In genomic region chr3:14430706-14431470, GRCh38 we compare ENCODE assay signal across 9 cellular contexts. TPM values are rescaled to one million over a fixed set of nuclear protein-coding genes. Genes with fewer than 3 reads are reported as not detected.
DNase-seq lines count a peak whose midpoint lies in the region; ATAC-seq, FAIRE-seq and TF ChIP-seq lines count a peak whose summit lies in the region.
"Had no signal": no experiment of that assay in that cellular context is flagged by ENCODE, and none has a peak within 500 bp of the region (broad histone marks: within the 10 kb centered on the region; RNA-seq: fewer than 3 reads in every experiment).

No MANE protein-coding gene starts in this region.

- H3K36me3 Mint-ChIP-seq in T-helper 17 cell (ENCODE audit: low read depth) = no peaks in the 10 kb centered on the region

- H3K4me2 ChIP-seq in SK-N-SH = peak overlapping the region; percentile 62; the same call in 1 of the 2 replicates

- H3K36me3 ChIP-seq in SK-N-SH (replicated peaks in 1 of 2; ENCODE audit: control insufficient read depth in 1 of 2, insufficient read depth in 2 of 2, low read length in 1 of 2) (peaks cover 0 to 8% of the 10 kb centered on the region in 2 experiments), kidney (ENCODE audit: control insufficient read depth in 1 of 2, insufficient read depth in 2 of 2, low read length in 2 of 2) (no peaks in the 10 kb centered on the region), stomach (no peaks in the 10 kb centered on the region)

- H3K9me3 ChIP-seq in SK-N-SH = no peaks in the 10 kb centered on the region
- no peaks in the 10 kb centered on the region for H3K9me3 ChIP-seq in T-helper 17 cell (ENCODE audit: control insufficient read depth, low read length, poor library complexity, severe bottlenecking)
- no peaks in the 10 kb centered on the region for H3K9me3 ChIP-seq in kidney (ENCODE audit: control insufficient read depth in 1 of 2, low read length in 2 of 2)
- H3K9me3 ChIP-seq in stomach = no peaks in the 10 kb centered on the region

- no peaks in the 10 kb centered on the region for H3K27me3 ChIP-seq in SK-N-SH (ENCODE audit: insufficient read depth)
- no peaks in the 10 kb centered on the region for H3K27me3 ChIP-seq in stomach

- H3K4me3 Mint-ChIP-seq in T-helper 17 cell = peak overlapping the region; percentile 88

- H3K27ac Mint-ChIP-seq in T-helper 17 cell = peak overlapping the region; percentile 100

- H4K20me1 ChIP-seq in SK-N-SH (ENCODE audit: insufficient read depth) = no peaks in the 10 kb centered on the region; the same call in 1 of the 2 replicates

- TF ChIP-seq CTCF in SK-N-SH (IDR thresholded peaks at IDR 0.05) = no peak
- no peak for TF ChIP-seq CTCF in kidney (IDR thresholded peaks at IDR 0.05; ENCODE audit: borderline replicate concordance, extremely low read depth, insufficient read depth)
- no peak for TF ChIP-seq CTCF in stomach (IDR thresholded peaks at IDR 0.05)

- H3K9me2 ChIP-seq in SK-N-SH = no peaks in the 10 kb centered on the region

- POLR2A ChIA-PET in SK-N-SH (lab: Yijun Ruan, JAX) = no interaction called here

- H3K27me3 Mint-ChIP-seq in T-helper 17 cell = no peaks in the 10 kb centered on the region

- H3K9ac ChIP-seq in SK-N-SH (peak overlapping the region; percentile 44; the same call in 1 of the 2 replicates), kidney (ENCODE audit: low read length in 2 of 2) (peak overlapping the region in 1 of 2 donors; percentile 80)

- no peak overlapping the region for H3K4me3 ChIP-seq in SK-N-SH (ENCODE audit: low read depth in 2 of 2, low read length in 1 of 2)
- H3K4me3 ChIP-seq in kidney (ENCODE audit: low read length in 2 of 2) = no peak overlapping the region
- peak overlapping the region in 1 of 4 donors; percentile 7 for H3K4me3 ChIP-seq in stomach

- ATAC-seq in SK-N-SH treated with all-trans-retinoic acid at 6 μM for 48 hours (no peak), T-helper 17 cell (no peak), GM21619 (IDR thresholded peaks at IDR 0.05; ENCODE audit: unreplicated experiment) (no peak)

- DNase-seq in SK-N-SH (no peak), T-helper 17 cell (no peak), kidney (no peak), stomach (no peak), NCI-H2081 treated with DMSO at 0.1 percent for 48 hours (lab: John Stamatoyannopoulos, UW) (no peak), NCI-H2029 (lab: John Stamatoyannopoulos, UW) (no peak)

- no peak for TF ChIP-seq POLR2A in stomach (IDR thresholded peaks at IDR 0.05)

- intact Hi-C loops in kidney (cut with DNase I) = no loop called here
- intact Hi-C loops in stomach (cut with DNase I; ENCODE audit: low total_unique reads) = no loop called here

- 85% methylated on average over 8 of the region's 12 CpGs for WGBS in SK-N-SH (ENCODE audit: low lambda C conversion rate)
- WGBS in stomach, 5 donors = 79 to 84% (median 81%) methylated on average over 12 of the region's 12 CpGs

- TF ChIP-seq EP300 in SK-N-SH (IDR thresholded peaks at IDR 0.05; ENCODE audit: borderline replicate concordance in 1 of 2, low read depth in 1 of 2, low read length in 1 of 2) = no peak
- TF ChIP-seq EP300 in stomach (IDR thresholded peaks at IDR 0.05) = no peak

- CTCF ChIA-PET in SK-N-SH (lab: Yijun Ruan, JAX) = interaction anchor here (1.0 kb wide), 1 partner anchor 16 kb away, joined by 3 read pairs; no protein-coding TSS in a partner anchor

- H3K4me1 ChIP-seq in SK-N-SH (ENCODE audit: control insufficient read depth in 1 of 2, insufficient read depth in 2 of 2, low read depth in 1 of 2, low read length in 1 of 2) (peaks cover 33 to 61% of the 10 kb centered on the region in 2 experiments; a peak in 3 of 4 replicates), kidney (ENCODE audit: control insufficient read depth in 1 of 2, insufficient read depth in 1 of 2, low read depth in 1 of 2, low read length in 2 of 2) (peaks cover 58 to 65% of the 10 kb centered on the region in 2 donors), stomach (peaks cover 45 to 100% (median 88%) of the 10 kb centered on the region in 4 donors)

- peaks cover 20% of the 10 kb centered on the region for H3K79me2 ChIP-seq in SK-N-SH (ENCODE audit: insufficient read depth)

- peaks cover 13% of the 10 kb centered on the region for H3F3A ChIP-seq in SK-N-SH (replicated peaks; ENCODE audit: insufficient read depth)

- peaks cover 79% of the 10 kb centered on the region for H3K4me1 Mint-ChIP-seq in T-helper 17 cell

- FAIRE-seq in kidney (lab: Jason Lieb, UNC) = no peak

- TF ChIP-seq RAD21 in SK-N-SH (IDR thresholded peaks at IDR 0.05; ENCODE audit: low read length) = no peak

- H2AFZ ChIP-seq in SK-N-SH (ENCODE audit: low read depth) = no peak overlapping the region

- H3K27ac ChIP-seq in SK-N-SH (ENCODE audit: low read depth in 2 of 2, low read length in 1 of 2) (peak overlapping the region; percentile 70 to 75), kidney (ENCODE audit: low read depth in 2 of 2, low read length in 2 of 2) (peak overlapping the region; percentile 85 to 90), stomach (peak overlapping the region; percentile 78 to 91 (median 81))
- H3K27ac ChIP-seq: 22Rv1 had no signal

TF ChIP-seq in SK-N-SH, 30 proteins besides CTCF, POLR2A, EP300 and RAD21:
- TF ChIP-seq MXI1 (IDR thresholded peaks at IDR 0.05; ENCODE audit: low read depth, low read length) (no peak), GABPA (IDR thresholded peaks at IDR 0.05; ENCODE audit: low read depth) (no peak)
TF ChIP-seq in SK-N-SH: peak in this region for 0.

TF ChIP-seq in SK-N-SH treated with all-trans-retinoic acid at 6 μM for 48 hours, 23 proteins besides CTCF, POLR2A, EP300 and RAD21 (continues in another document):
- TF ChIP-seq PPARA (CRISPR knock-in tag; IDR thresholded peaks at IDR 0.05; ENCODE audit: borderline replicate concordance) (no peak), ZNF565 (CRISPR knock-in tag; conservative IDR thresholded peaks at IDR 0.05; ENCODE audit: low read depth) (no peak), CSDC2 (CRISPR knock-in tag; IDR thresholded peaks at IDR 0.05) (no peak), PATZ1 (CRISPR knock-in tag; IDR thresholded peaks at IDR 0.05; ENCODE audit: borderline replicate concordance) (no peak), ZC3H10 (CRISPR knock-in tag; IDR thresholded peaks at IDR 0.05) (no peak), ZNF8 (CRISPR knock-in tag; IDR thresholded peaks at IDR 0.05) (no peak), ZFP3 (CRISPR knock-in tag; IDR thresholded peaks at IDR 0.05) (no peak), SNAI2 (CRISPR knock-in tag; IDR thresholded peaks at IDR 0.05) (no peak), CSRNP3 (CRISPR knock-in tag; IDR thresholded peaks at IDR 0.05) (no peak), ZFP30 (CRISPR knock-in tag; IDR thresholded peaks at IDR 0.05) (no peak), ZNF70 (CRISPR knock-in tag; IDR thresholded peaks at IDR 0.05) (no peak), POU6F1 (CRISPR knock-in tag; IDR thresholded peaks at IDR 0.05; ENCODE audit: borderline replicate concordance, low read depth) (no peak), ESRRG (CRISPR knock-in tag; IDR thresholded peaks at IDR 0.05) (no peak), OSR1 (CRISPR knock-in tag; IDR thresholded peaks at IDR 0.05) (no peak)

RNA-seq across cellular contexts. Expression of gene SLC6A6, which starts 28.5 kb away (rescaled TPM):
- 19.1 and 22.0 TPM in 2 replicates for polyA plus RNA-seq in SK-N-SH (2012; rRNA removed)
- 13.1 and 16.4 TPM in 2 replicates for polyA plus RNA-seq in SK-N-SH (2012; cell fraction: cytosol; rRNA removed)
- polyA plus RNA-seq in SK-N-SH (2012; cell fraction: nucleus; rRNA removed) = 30.9 and 43.9 TPM in 2 replicates
- 10 to 100 TPM; 51.8 to 68.6 TPM for total RNA-seq in T-helper 17 cell
- 64.0 TPM for total RNA-seq in kidney
- polyA plus RNA-seq in kidney (ENCODE audit: insufficient read depth, low read depth, low replicate concordance) = 7.1 TPM
- total RNA-seq in stomach = 10 to 100 TPM; 15.6 to 36.7 (median 28.0) TPM
- polyA plus RNA-seq in stomach = 1 to 10 TPM; 3.0 to 6.8 (median 4.9) TPM
